Comparison of ENCODE assay signal across 6 cellular contexts in the genomic region with DNA sequence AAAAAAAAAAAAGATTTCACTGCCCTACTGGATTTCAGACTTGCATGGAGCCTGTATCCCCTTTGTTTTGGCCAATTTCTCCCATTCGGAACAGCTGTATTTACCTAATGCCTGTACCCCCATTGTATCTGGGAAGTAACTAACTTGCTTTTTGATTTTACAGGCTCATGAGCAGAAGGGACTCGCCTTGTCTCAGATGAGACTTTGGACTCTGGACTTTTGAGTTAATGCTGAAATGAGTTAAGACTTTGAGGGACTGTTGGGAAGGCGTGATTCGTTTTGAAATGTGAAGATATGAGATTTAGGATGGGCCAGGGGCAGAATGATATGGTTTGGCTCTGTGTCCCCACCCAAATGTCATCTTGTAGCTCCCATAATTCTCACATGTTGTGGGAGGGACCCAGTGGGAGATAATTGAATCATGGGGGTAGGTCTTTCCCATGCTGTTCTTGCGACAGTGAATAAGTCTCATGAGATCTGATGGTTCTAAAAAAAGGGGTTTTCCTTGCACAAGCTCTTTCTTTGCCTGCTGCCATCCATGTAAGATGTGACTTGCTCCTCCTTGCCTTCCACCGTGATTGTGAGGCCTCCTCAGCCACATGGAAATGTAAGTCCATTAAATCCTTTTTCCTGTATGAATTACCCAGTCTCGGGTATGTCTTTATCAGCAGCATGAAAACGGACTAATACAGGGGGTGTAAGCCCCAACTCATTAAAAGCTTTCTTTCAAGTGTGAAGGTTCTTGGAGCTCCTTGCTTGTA. TPM values are rescaled to one million over a fixed set of nuclear protein-coding genes. Genes with fewer than 3 reads are reported as not detected.
"Had no signal": no experiment of that assay in that cellular context is flagged by ENCODE, and none has a peak within 500 bp of the region (broad histone marks: within the 10 kb centered on the region; RNA-seq: fewer than 3 reads in every experiment).

No MANE protein-coding gene starts in this region.

RNA-seq across cellular contexts. Expression of a gene that starts 25.5 kb away (rescaled TPM):
- total RNA-seq: GM23248, H4, HFFc6, HT1080, IMR-90 had no signal
- polyA plus RNA-seq: GM23248, IMR-90 had no signal

RNA-seq across cellular contexts. Expression of a gene that starts 40.6 kb away (rescaled TPM):
- total RNA-seq: GM23248, H4, H7, HFFc6, HT1080, IMR-90 had no signal
- polyA plus RNA-seq: GM23248, IMR-90 had no signal
